Comparison of ENCODE assay signal across 16 cellular contexts in the genomic region with DNA sequence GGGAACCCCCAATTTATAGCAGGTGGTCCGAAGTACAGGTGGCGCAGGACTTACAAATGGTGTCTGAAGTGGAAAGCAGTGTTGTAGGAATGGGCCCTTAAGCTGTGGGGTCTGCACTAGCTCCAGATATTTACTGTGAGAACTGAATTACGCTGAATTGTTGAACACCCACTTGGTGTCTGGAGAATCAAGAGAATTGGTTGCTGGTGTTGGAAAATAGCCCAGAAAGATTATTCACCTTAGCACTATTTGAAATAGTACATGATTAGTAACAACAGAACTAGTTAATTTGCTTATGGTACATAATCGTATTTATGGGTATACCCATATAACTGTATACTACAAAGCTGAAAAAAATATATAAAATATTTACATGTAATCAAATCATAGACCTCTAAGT.
DNase-seq lines count a peak whose midpoint lies in the region; ATAC-seq, FAIRE-seq and TF ChIP-seq lines count a peak whose summit lies in the region.
"Had no signal": no experiment of that assay in that cellular context is flagged by ENCODE, and none has a peak within 500 bp of the region (broad histone marks: within the 10 kb centered on the region; RNA-seq: fewer than 3 reads in every experiment).

No MANE protein-coding gene starts in this region.

- H3K4me1 ChIP-seq in astrocyte (ENCODE audit: insufficient read depth, low read length): peaks cover 8% of the 10 kb centered on the region

- CTCF ChIA-PET in MCF 10A (lab: Yijun Ruan, JAX): interaction anchor here (0.5 kb wide), 1 partner anchor 733 kb away, joined by 4 read pairs; no protein-coding TSS in a partner anchor

- no peak overlapping the region for H3K9ac ChIP-seq in astrocyte (ENCODE audit: low read length)

- H4K20me1 ChIP-seq in astrocyte (ENCODE audit: insufficient read depth, low read length): peaks cover 42% of the 10 kb centered on the region

- TF ChIP-seq CTCF in astrocyte (IDR thresholded peaks at IDR 0.05; ENCODE audit: insufficient read depth, low read depth, low read length) (no peak), fibroblast of the aortic adventitia (IDR thresholded peaks at IDR 0.05; ENCODE audit: insufficient read depth, low read length) (no peak), retinal pigment epithelial cell (conservative IDR thresholded peaks at IDR 0.05; ENCODE audit: low read depth, low read length) (no peak), MCF 10A (IDR thresholded peaks at IDR 0.05; ENCODE audit: unreplicated experiment) (no peak)

- H3K36me3 Mint-ChIP-seq in astrocyte (ENCODE audit: low read depth, unreplicated experiment): peaks cover 2% of the 10 kb centered on the region
- H3K36me3 Mint-ChIP-seq in activated T-helper 17 cell treated with anti-CD3 and anti-CD28 coated beads, Interleukin-2, amount 50 U/mL, for 72 hours (ENCODE audit: low read depth): peaks cover 14% of the 10 kb centered on the region
- peaks cover 9% of the 10 kb centered on the region for H3K36me3 Mint-ChIP-seq in MCF 10A (ENCODE audit: insufficient read depth, unreplicated experiment)

- H3K27ac Mint-ChIP-seq in astrocyte (ENCODE audit: unreplicated experiment) (no peak overlapping the region), MCF 10A (ENCODE audit: low read depth, unreplicated experiment) (no peak overlapping the region)
- H3K27ac Mint-ChIP-seq in activated T-helper 17 cell treated with anti-CD3 and anti-CD28 coated beads, Interleukin-2, amount 50 U/mL, for 72 hours: no peak overlapping the region

- H3K27ac ChIP-seq in astrocyte (ENCODE audit: low read depth, low read length): peak overlapping the region; percentile 14

- H3K36me3 ChIP-seq in astrocyte (ENCODE audit: insufficient read depth, low read length): no peaks in the 10 kb centered on the region

- no peaks in the 10 kb centered on the region for H3K27me3 Mint-ChIP-seq in astrocyte (ENCODE audit: low read depth, unreplicated experiment)
- H3K27me3 Mint-ChIP-seq in activated T-helper 17 cell treated with anti-CD3 and anti-CD28 coated beads, Interleukin-2, amount 50 U/mL, for 72 hours: no peaks in the 10 kb centered on the region
- no peaks in the 10 kb centered on the region for H3K27me3 Mint-ChIP-seq in MCF 10A (ENCODE audit: insufficient read depth, unreplicated experiment)

- H2AFZ ChIP-seq in astrocyte (ENCODE audit: low read depth, low read length): no peak overlapping the region

- POLR2A ChIA-PET in MCF 10A (lab: Yijun Ruan, JAX): no interaction called here

- no peaks in the 10 kb centered on the region for H3K9me3 Mint-ChIP-seq in astrocyte (ENCODE audit: unreplicated experiment)
- H3K9me3 Mint-ChIP-seq in activated T-helper 17 cell treated with anti-CD3 and anti-CD28 coated beads, Interleukin-2, amount 50 U/mL, for 72 hours: no peaks in the 10 kb centered on the region
- H3K9me3 Mint-ChIP-seq in MCF 10A (ENCODE audit: unreplicated experiment): no peaks in the 10 kb centered on the region

- BruUV-seq in MCF 10A (replicated peaks; lab: Mats Ljungman, UMichigan): no TSS peak

- H3K27me3 ChIP-seq in astrocyte (ENCODE audit: insufficient read depth, low read length): no peaks in the 10 kb centered on the region

- peaks cover 53% of the 10 kb centered on the region for H3K79me2 ChIP-seq in astrocyte (ENCODE audit: insufficient read depth, low read length)

- no peak overlapping the region for H3K4me3 ChIP-seq in astrocyte (ENCODE audit: insufficient read depth, low read depth, low read length)
- H3K4me3 ChIP-seq in fibroblast of the aortic adventitia (ENCODE audit: low read depth, low read length): no peak overlapping the region
- H3K4me3 ChIP-seq in retinal pigment epithelial cell (ENCODE audit: low read length): no peak overlapping the region

- DNase-seq in ELR (ENCODE audit: low read depth): peak; percentile 10
- DNase-seq in astrocyte (ENCODE audit: low read depth): peak; percentile 70
- peak; percentile 9 for DNase-seq in fibroblast of the aortic adventitia (ENCODE audit: low read depth)
- DNase-seq in retinal pigment epithelial cell (ENCODE audit: low read depth): peak; percentile 52
- DNase-seq in MCF 10A (ENCODE audit: unreplicated experiment): no peak
- DNase-seq: C1 segment of cervical spinal cord, GOT3, Kasumi-1, NCI-H187, NCI-H345, NCI-H526 treated with DMSO at 0.1 percent for 48 hours, SHP77 had no signal

- FAIRE-seq in astrocyte (lab: Jason Lieb, UNC): no peak
- FAIRE-seq: GM12892, RCC 7860 had no signal

- intact Hi-C loops in MCF 10A (cut with micrococcal nuclease): no loop called here

- ATAC-seq in GM18867 (IDR thresholded peaks at IDR 0.05; ENCODE audit: unreplicated experiment): no peak
- no peak for ATAC-seq in activated T-helper 17 cell treated with anti-CD3 and anti-CD28 coated beads, Interleukin-2, amount 50 U/mL, for 72 hours (replicated peaks)

- no peaks in the 10 kb centered on the region for H3K9me3 ChIP-seq in astrocyte (ENCODE audit: insufficient read depth, low read depth, low read length)

- peaks cover 12% of the 10 kb centered on the region for H3K4me1 Mint-ChIP-seq in astrocyte (ENCODE audit: low read depth, unreplicated experiment)
- H3K4me1 Mint-ChIP-seq in activated T-helper 17 cell treated with anti-CD3 and anti-CD28 coated beads, Interleukin-2, amount 50 U/mL, for 72 hours: peaks cover 14% of the 10 kb centered on the region
- H3K4me1 Mint-ChIP-seq in MCF 10A (ENCODE audit: insufficient read depth, unreplicated experiment): no peaks in the 10 kb centered on the region

- peak overlapping the region; percentile 37 for H3K4me2 ChIP-seq in astrocyte (ENCODE audit: low read length)

- H3K4me3 Mint-ChIP-seq in astrocyte (ENCODE audit: unreplicated experiment) (no peak overlapping the region), MCF 10A (ENCODE audit: unreplicated experiment) (no peak overlapping the region)
- H3K4me3 Mint-ChIP-seq in activated T-helper 17 cell treated with anti-CD3 and anti-CD28 coated beads, Interleukin-2, amount 50 U/mL, for 72 hours: no peak overlapping the region
